Comparison of ENCODE assay signal across 1 cellular context in the genomic region with DNA sequence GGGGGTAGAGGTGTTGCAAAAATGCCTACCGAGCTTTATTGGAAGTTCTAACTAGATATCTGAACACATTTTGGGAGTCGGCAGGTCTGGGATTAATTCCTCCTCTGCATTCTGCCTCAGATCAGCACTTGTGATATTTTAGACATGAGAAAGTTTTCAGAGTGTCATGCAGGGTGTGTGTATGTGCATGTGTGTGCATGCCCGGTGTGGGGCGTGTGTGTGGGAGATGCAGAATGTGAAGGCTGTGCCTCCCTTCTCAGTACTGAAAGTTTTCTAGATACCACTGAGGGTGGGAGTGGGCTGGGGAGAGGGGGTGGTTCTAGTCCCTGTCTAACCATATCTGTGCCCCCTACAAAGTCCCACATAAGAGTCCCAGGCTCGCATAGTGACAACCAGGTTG.
TF ChIP-seq lines count a peak whose summit lies in the region.

No MANE protein-coding gene starts in this region.

TF ChIP-seq in GM23338, 12 proteins besides CTCF, POLR2A, EP300 and RAD21 (continued from another document):
- TF ChIP-seq ETS1 (IDR thresholded peaks at IDR 0.05), result no peak
- no peak for TF ChIP-seq JUNB (IDR thresholded peaks at IDR 0.05; ENCODE audit: unreplicated experiment)
- no peak for TF ChIP-seq NANOG (IDR thresholded peaks at IDR 0.05; ENCODE audit: borderline replicate concordance)
- TF ChIP-seq STAT1 (IDR thresholded peaks at IDR 0.05; ENCODE audit: unreplicated experiment), result no peak
- TF ChIP-seq, protein P1, sequence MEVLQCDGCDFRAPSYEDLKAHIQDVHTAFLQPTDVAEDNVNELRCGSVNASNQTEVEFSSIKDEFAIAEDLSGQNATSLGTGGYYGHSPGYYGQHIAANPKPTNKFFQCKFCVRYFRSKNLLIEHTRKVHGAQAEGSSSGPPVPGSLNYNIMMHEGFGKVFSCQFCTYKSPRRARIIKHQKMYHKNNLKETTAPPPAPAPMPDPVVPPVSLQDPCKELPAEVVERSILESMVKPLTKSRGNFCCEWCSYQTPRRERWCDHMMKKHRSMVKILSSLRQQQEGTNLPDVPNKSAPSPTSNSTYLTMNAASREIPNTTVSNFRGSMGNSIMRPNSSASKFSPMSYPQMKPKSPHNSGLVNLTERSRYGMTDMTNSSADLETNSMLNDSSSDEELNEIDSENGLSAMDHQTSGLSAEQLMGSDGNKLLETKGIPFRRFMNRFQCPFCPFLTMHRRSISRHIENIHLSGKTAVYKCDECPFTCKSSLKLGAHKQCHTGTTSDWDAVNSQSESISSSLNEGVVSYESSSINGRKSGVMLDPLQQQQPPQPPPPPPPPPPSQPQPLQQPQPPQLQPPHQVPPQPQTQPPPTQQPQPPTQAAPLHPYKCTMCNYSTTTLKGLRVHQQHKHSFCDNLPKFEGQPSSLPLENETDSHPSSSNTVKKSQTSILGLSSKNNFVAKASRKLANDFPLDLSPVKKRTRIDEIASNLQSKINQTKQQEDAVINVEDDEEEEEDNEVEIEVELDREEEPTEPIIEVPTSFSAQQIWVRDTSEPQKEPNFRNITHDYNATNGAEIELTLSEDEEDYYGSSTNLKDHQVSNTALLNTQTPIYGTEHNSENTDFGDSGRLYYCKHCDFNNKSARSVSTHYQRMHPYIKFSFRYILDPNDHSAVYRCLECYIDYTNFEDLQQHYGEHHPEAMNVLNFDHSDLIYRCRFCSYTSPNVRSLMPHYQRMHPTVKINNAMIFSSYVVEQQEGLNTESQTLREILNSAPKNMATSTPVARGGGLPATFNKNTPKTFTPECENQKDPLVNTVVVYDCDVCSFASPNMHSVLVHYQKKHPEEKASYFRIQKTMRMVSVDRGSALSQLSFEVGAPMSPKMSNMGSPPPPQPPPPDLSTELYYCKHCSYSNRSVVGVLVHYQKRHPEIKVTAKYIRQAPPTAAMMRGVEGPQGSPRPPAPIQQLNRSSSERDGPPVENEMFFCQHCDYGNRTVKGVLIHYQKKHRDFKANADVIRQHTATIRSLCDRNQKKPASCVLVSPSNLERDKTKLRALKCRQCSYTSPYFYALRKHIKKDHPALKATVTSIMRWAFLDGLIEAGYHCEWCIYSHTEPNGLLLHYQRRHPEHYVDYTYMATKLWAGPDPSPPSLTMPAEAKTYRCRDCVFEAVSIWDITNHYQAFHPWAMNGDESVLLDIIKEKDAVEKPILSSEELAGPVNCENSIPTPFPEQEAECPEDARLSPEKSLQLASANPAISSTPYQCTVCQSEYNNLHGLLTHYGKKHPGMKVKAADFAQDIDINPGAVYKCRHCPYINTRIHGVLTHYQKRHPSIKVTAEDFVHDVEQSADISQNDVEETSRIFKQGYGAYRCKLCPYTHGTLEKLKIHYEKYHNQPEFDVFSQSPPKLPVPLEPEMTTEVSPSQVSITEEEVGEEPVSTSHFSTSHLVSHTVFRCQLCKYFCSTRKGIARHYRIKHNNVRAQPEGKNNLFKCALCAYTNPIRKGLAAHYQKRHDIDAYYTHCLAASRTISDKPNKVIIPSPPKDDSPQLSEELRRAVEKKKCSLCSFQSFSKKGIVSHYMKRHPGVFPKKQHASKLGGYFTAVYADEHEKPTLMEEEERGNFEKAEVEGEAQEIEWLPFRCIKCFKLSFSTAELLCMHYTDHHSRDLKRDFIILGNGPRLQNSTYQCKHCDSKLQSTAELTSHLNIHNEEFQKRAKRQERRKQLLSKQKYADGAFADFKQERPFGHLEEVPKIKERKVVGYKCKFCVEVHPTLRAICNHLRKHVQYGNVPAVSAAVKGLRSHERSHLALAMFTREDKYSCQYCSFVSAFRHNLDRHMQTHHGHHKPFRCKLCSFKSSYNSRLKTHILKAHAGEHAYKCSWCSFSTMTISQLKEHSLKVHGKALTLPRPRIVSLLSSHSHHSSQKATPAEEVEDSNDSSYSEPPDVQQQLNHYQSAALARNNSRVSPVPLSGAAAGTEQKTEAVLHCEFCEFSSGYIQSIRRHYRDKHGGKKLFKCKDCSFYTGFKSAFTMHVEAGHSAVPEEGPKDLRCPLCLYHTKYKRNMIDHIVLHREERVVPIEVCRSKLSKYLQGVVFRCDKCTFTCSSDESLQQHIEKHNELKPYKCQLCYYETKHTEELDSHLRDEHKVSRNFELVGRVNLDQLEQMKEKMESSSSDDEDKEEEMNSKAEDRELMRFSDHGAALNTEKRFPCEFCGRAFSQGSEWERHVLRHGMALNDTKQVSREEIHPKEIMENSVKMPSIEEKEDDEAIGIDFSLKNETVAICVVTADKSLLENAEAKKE (CRISPR knock-in tag; IDR thresholded peaks at IDR 0.05), result no peak
- no peak for TF ChIP-seq EZH2 (IDR thresholded peaks at IDR 0.05; ENCODE audit: low read depth, unreplicated experiment)
- TF ChIP-seq ZNF114 (CRISPR knock-in tag; IDR thresholded peaks at IDR 0.05), result no peak
- TF ChIP-seq EZH2phosphoT487 (IDR thresholded peaks at IDR 0.05; ENCODE audit: unreplicated experiment), result no peak
- TF ChIP-seq CREB1 (CRISPR knock-in tag; IDR thresholded peaks at IDR 0.05; ENCODE audit: low read depth), result no peak
- TF ChIP-seq ZNF331 (CRISPR knock-in tag; IDR thresholded peaks at IDR 0.05; ENCODE audit: low read depth), result no peak
- TF ChIP-seq POLR2AphosphoS5 (IDR thresholded peaks at IDR 0.05; ENCODE audit: low read depth), result no peak
TF ChIP-seq in GM23338: peak in this region for 0.
